In the genomic region with DNA sequence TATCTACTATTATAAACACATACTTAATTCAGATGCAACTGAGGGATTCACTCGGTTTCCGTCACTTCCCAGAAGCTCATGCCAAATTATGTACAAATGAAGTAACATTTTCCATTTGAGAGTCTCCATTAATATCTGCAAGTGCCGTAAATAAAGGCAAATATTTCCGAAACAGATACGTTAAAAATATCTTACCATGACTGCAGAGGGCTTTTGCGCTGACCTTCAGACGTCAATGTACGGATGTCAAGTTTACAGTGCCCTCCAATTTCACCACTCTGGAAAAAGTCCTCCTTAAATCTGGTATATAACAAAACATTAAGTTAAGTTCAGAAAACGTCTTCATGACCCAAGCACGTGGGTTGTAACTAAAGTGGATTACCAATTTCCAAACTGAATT, we compare ENCODE assay signal across 4 cellular contexts.
"Had no signal": no experiment of that assay in that cellular context is flagged by ENCODE, and none has a peak within 500 bp of the region (broad histone marks: within the 10 kb centered on the region; RNA-seq: fewer than 3 reads in every experiment).

No MANE protein-coding gene starts in this region.

- H3K4me3 Mint-ChIP-seq: GM23338, H9 had no signal

- H3K27ac Mint-ChIP-seq: GM23338, H9 had no signal

- H3K9me3 Mint-ChIP-seq: GM23338, H9 had no signal

- ATAC-seq: GM23338 had no signal

- H3K4me3 ChIP-seq: GM23338 had no signal

- DNase-seq: H9, HCEC 1CT, IMR-90 had no signal
